Comparison of ENCODE assay signal across 13 cellular contexts in genomic region chr3:56775931-56776461, GRCh38. TPM values are rescaled to one million over a fixed set of nuclear protein-coding genes. Genes with fewer than 3 reads are reported as not detected.
A peak's percentile ranks its signal among the peaks of the same experiment; 100 is the strongest.
DNase-seq lines count a peak whose midpoint lies in the region; ATAC-seq, FAIRE-seq and TF ChIP-seq lines count a peak whose summit lies in the region.
"Had no signal": no experiment of that assay in that cellular context is flagged by ENCODE, and none has a peak within 500 bp of the region (broad histone marks: within the 10 kb centered on the region; RNA-seq: fewer than 3 reads in every experiment).

No MANE protein-coding gene starts in this region.

- TF ChIP-seq POLR2A in GM12878 (IDR thresholded peaks at IDR 0.05; ENCODE audit: low read depth, low read length), result no peak

- H3K9me3 Mint-ChIP-seq in activated CD4-positive, alpha-beta memory T cell treated with anti-CD3 and anti-CD28 coated beads for 36 hours, result no peaks in the 10 kb centered on the region

- FAIRE-seq in GM12878 (lab: Jason Lieb, UNC), result no peak

- WGBS in GM12878 (ENCODE audit: insufficient coverage, insufficient replicate concordance, low lambda C conversion rate, missing lambda C conversion rate), result 66% methylated on average over 8 of the region's 8 CpGs

- no peaks in the 10 kb centered on the region for H3K27me3 Mint-ChIP-seq in activated CD4-positive, alpha-beta memory T cell treated with anti-CD3 and anti-CD28 coated beads for 36 hours

- H3K27me3 ChIP-seq in GM12878 (replicated peaks in 1 of 2; ENCODE audit: control insufficient read depth in 2 of 2, insufficient read depth in 2 of 2, low read length in 1 of 2), result no peaks in the 10 kb centered on the region
- H3K27me3 ChIP-seq: cardiac muscle cell, gastrocnemius medialis, testis had no signal

- peaks cover 85% of the 10 kb centered on the region for H3K4me1 Mint-ChIP-seq in activated CD4-positive, alpha-beta memory T cell treated with anti-CD3 and anti-CD28 coated beads for 36 hours (ENCODE audit: low read depth)

- H3K79me2 ChIP-seq in GM12878 (ENCODE audit: control insufficient read depth, insufficient read depth, low read length), result peaks cover 33% of the 10 kb centered on the region

- 0 out of 2 replicates have a peak overlapping the region, but pooled peaks have one; percentile 6 for H3K9ac ChIP-seq in GM12878 (ENCODE audit: control insufficient read depth, insufficient read depth, low read length)

- H3K27ac Mint-ChIP-seq in activated CD4-positive, alpha-beta memory T cell treated with anti-CD3 and anti-CD28 coated beads for 36 hours, result no peak overlapping the region

- TF ChIP-seq CTCF in AG10803 (conservative IDR thresholded peaks at IDR 0.05; ENCODE audit: low read length), result no peak
- TF ChIP-seq CTCF in HEK293 (tag by site-specific recombination; IDR thresholded peaks at IDR 0.05), result no peak
- no peak for TF ChIP-seq CTCF in GM12878 (IDR thresholded peaks at IDR 0.05 in 2 of 3, conservative IDR thresholded peaks at IDR 0.05 in 1 of 3; ENCODE audit: control insufficient read depth in 2 of 3, extremely low read depth in 1 of 3, insufficient read depth in 1 of 3, low read depth in 3 of 3, low read length in 3 of 3)
- TF ChIP-seq CTCF in mucosa of descending colon (IDR thresholded peaks at IDR 0.05), result no peak

- DNase-seq in AG10803 (ENCODE audit: low read depth) (peak; percentile 37), GM12878 (ENCODE audit: low read depth, low spot score) (no peak), mucosa of descending colon (no peak), Kasumi-1 (lab: John Stamatoyannopoulos, UW) (no peak), AML-193 (lab: John Stamatoyannopoulos, UW) (no peak)
- no peak for DNase-seq in activated effector memory CD4-positive, alpha-beta T cell treated with anti-CD3 and anti-CD28 coated beads, Interleukin-2, amount 50 U/mL, for 16 hours
- DNase-seq in activated CD4-positive, alpha-beta memory T cell treated with anti-CD3 and anti-CD28 coated beads for 36 hours, result no peak
- DNase-seq: activated CD4-positive, alpha-beta T cell treated with anti-CD3 and anti-CD28 coated beads, Interleukin-2, amount 50 U/mL, for 1 hour; gastrocnemius medialis; OCI-M1; testis had no signal

- H3K27ac ChIP-seq in HEK293 (ENCODE audit: extremely low read depth, low read depth, low read length), result no peak overlapping the region
- H3K27ac ChIP-seq in GM12878 (ENCODE audit: control insufficient read depth, insufficient read depth), result no peak overlapping the region
- H3K27ac ChIP-seq: cardiac muscle cell, testis had no signal

- no peaks in the 10 kb centered on the region for H4K20me1 ChIP-seq in GM12878 (ENCODE audit: control insufficient read depth, insufficient read depth)

- SMC1A ChIA-PET in GM12878 (lab: Charles Lee; ENCODE audit: uncharacterized antibody, unreplicated experiment), result interaction anchor here (0.6 to 9.0 kb wide), 11 partner anchors 9 to 1708 kb away, joined by 3 to 93 read pairs (median 8); partner anchors contain the start of gene ARHGEF3

- H3K9me3 ChIP-seq in HEK293 (ENCODE audit: control insufficient read depth, insufficient read depth, low read depth, low read length), result no peaks in the 10 kb centered on the region
- H3K9me3 ChIP-seq in GM12878 (replicated peaks; ENCODE audit: control insufficient read depth, insufficient read depth, low read length), result no peaks in the 10 kb centered on the region
- H3K9me3 ChIP-seq in mucosa of descending colon, result no peaks in the 10 kb centered on the region
- H3K9me3 ChIP-seq: gastrocnemius medialis, testis had no signal

- H3K4me2 ChIP-seq in GM12878 (ENCODE audit: control insufficient read depth, insufficient read depth), result peak overlapping the region; percentile 38

- POLR2A ChIA-PET in HEK293 (lab: Yijun Ruan, JAX) (no interaction called here), GM12878 (lab: Charles Lee) (interaction anchor here (0.8 to 2.4 kb wide), 4 partner anchors 10 to 88 kb away, joined by 3 to 14 read pairs (median 6); no protein-coding TSS in a partner anchor)
- POLR2A ChIA-PET in activated CD4-positive, alpha-beta memory T cell treated with anti-CD3 and anti-CD28 coated beads for 36 hours (lab: Charles Lee), result no interaction called here

- CTCF ChIA-PET in HEK293 (lab: Yijun Ruan, JAX), result interaction anchor here (0.5 to 0.7 kb wide), 3 partner anchors 9 to 340 kb away, joined by 3 to 4 read pairs (median 4); no protein-coding TSS in a partner anchor
- CTCF ChIA-PET in GM12878 (lab: Yijun Ruan, JAX), result interaction anchor here (0.9 to 2.4 kb wide), 7 partner anchors 12 to 74 kb away, joined by 3 to 18 read pairs (median 5); no protein-coding TSS in a partner anchor
- CTCF ChIA-PET in activated CD4-positive, alpha-beta memory T cell treated with anti-CD3 and anti-CD28 coated beads for 36 hours (lab: Charles Lee), result interaction anchor here (1.1 to 2.0 kb wide), 3 partner anchors 12 to 219 kb away, joined by 3 to 10 read pairs (median 3); no protein-coding TSS in a partner anchor

- no peaks in the 10 kb centered on the region for H3K4me1 ChIP-seq in HEK293 (ENCODE audit: control insufficient read depth, insufficient read depth, low read length)
- peaks cover 30% of the 10 kb centered on the region for H3K4me1 ChIP-seq in GM12878 (ENCODE audit: control insufficient read depth, insufficient read depth, low read length)
- H3K4me1 ChIP-seq in mucosa of descending colon (ENCODE audit: low read depth), result no peaks in the 10 kb centered on the region

- TF ChIP-seq RAD21 in GM12878 (IDR thresholded peaks at IDR 0.05; ENCODE audit: insufficient read depth, low read depth, low read length), result no peak

- H3K4me3 ChIP-seq in AG10803 (ENCODE audit: low read length), result peak overlapping the region; percentile 21; the same call in 1 of the 2 replicates
- no peak overlapping the region for H3K4me3 ChIP-seq in HEK293 (ENCODE audit: low read depth, low read length)
- H3K4me3 ChIP-seq in GM12878, result no peak overlapping the region
- H3K4me3 ChIP-seq in mucosa of descending colon, result no peak overlapping the region
- H3K4me3 ChIP-seq: cardiac muscle cell, gastrocnemius medialis, testis had no signal

- intact Hi-C loops in GM12878 (cut with micrococcal nuclease; ENCODE audit: unreplicated experiment), result no loop called here
- intact Hi-C loops in mucosa of descending colon (cut with DNase I, micrococcal nuclease), result no loop called here
- intact Hi-C loops in activated CD4-positive, alpha-beta memory T cell treated with anti-CD3 and anti-CD28 coated beads for 36 hours (cut with micrococcal nuclease), result no loop called here

- ATAC-seq in GM12878, result no peak
- peak; percentile 11 for ATAC-seq in mucosa of descending colon

- no peak for TF ChIP-seq EP300 in GM12878 (IDR thresholded peaks at IDR 0.05; ENCODE audit: borderline replicate concordance in 1 of 2, control insufficient read depth in 1 of 2, low read depth in 2 of 2, low read length in 2 of 2)

- no peak overlapping the region for H2AFZ ChIP-seq in GM12878 (ENCODE audit: control insufficient read depth, low read depth, low read length)

- in situ Hi-C loops in GM12878 (cut with MboI), result no loop called here

- no peak overlapping the region for H3K4me3 Mint-ChIP-seq in activated CD4-positive, alpha-beta memory T cell treated with anti-CD3 and anti-CD28 coated beads for 36 hours

- peaks cover 23% of the 10 kb centered on the region for H3K36me3 Mint-ChIP-seq in activated CD4-positive, alpha-beta memory T cell treated with anti-CD3 and anti-CD28 coated beads for 36 hours

- BruUV-seq in GM12878 (replicated peaks; lab: Mats Ljungman, UMichigan), result no TSS peak

- peaks cover 0 to 12% of the 10 kb centered on the region in 2 experiments; a peak in 1 of 3 replicates for H3K36me3 ChIP-seq in HEK293 (ENCODE audit: control insufficient read depth in 2 of 2, insufficient read depth in 1 of 2, low read length in 2 of 2)
- H3K36me3 ChIP-seq in GM12878 (ENCODE audit: control insufficient read depth in 2 of 2, insufficient read depth in 2 of 2, low read length in 1 of 2), result peaks cover 4 to 15% of the 10 kb centered on the region in 2 experiments; a peak in 3 of 4 replicates
- no peaks in the 10 kb centered on the region for H3K36me3 ChIP-seq in mucosa of descending colon (ENCODE audit: low read depth)
- H3K36me3 ChIP-seq: cardiac muscle cell had no signal

- RAD21 ChIA-PET in GM12878 (lab: Charles Lee; ENCODE audit: unreplicated experiment), result interaction anchor here (1.2 to 15.5 kb wide), 5 partner anchors 12 to 91 kb away, joined by 3 to 245 read pairs (median 4); partner anchors contain the start of gene ARHGEF3

TF ChIP-seq in HEK293, 187 proteins besides CTCF, POLR2A, EP300 and RAD21:
- TF ChIP-seq GFI1B (tag by site-specific recombination; IDR thresholded peaks at IDR 0.05) (peak; percentile 81), ZNF843 (tag by site-specific recombination; IDR thresholded peaks at IDR 0.05) (no peak)

TF ChIP-seq in GM12878, 131 proteins besides CTCF, POLR2A, EP300 and RAD21 (continues in another document):
- no peak for TF ChIP-seq FOS (IDR thresholded peaks at IDR 0.05; ENCODE audit: borderline replicate concordance, extremely low read depth, insufficient read length)
- TF ChIP-seq POLR2AphosphoS2 (IDR thresholded peaks at IDR 0.05; ENCODE audit: low read depth, low read length), result no peak
- no peak for TF ChIP-seq NBN (IDR thresholded peaks at IDR 0.05)
- TF ChIP-seq TCF12 (IDR thresholded peaks at IDR 0.05; ENCODE audit: low read depth, low read length), result no peak
- TF ChIP-seq PML (IDR thresholded peaks at IDR 0.05; ENCODE audit: low read length), result no peak
- no peak for TF ChIP-seq EGR1 (IDR thresholded peaks at IDR 0.05; ENCODE audit: borderline replicate concordance in 1 of 2, low read depth in 2 of 2, low read length in 2 of 2)
- no peak for TF ChIP-seq YBX1 (IDR thresholded peaks at IDR 0.05)
- no peak for TF ChIP-seq DPF2 (IDR thresholded peaks at IDR 0.05)

RNA-seq across cellular contexts. Expression of gene ARHGEF3, which starts 25.8 kb away (rescaled TPM):
- total RNA-seq in GM12878 (2013; cell fraction: nucleolus; rRNA removed), result 48.9 and 50.4 TPM in 2 replicates
- total RNA-seq in GM12878 (2014; rRNA removed) (39.9 and 42.2 TPM in 2 replicates), GM12878 (2014; rRNA removed; fragmentation: Illumina TruSeq; extraction: Trizol) (59.3 and 61.0 TPM in 2 replicates), GM12878 (2021) (69.5 and 70.6 TPM in 2 replicates), mucosa of descending colon (10 to 100 TPM; 10.1 to 34.5 (median 15.5) TPM)
- 6.4 TPM for polyA plus RNA-seq in GM12878 (2011; ENCODE audit: low read depth)
- polyA plus RNA-seq in GM12878 (2011; rRNA removed) (49.8 and 53.2 TPM in 2 replicates), GM12878 (2014; fragmentation: Illumina TruSeq; extraction: Trizol) (78.7 and 82.6 TPM in 2 replicates), GM12878 (2014; fragmentation: Nextera tagmentation; extraction: Ambion mirVana) (10 to 100 TPM; 21.8 to 31.1 TPM), GM12878 (2014; rRNA removed) (45.2 and 45.4 TPM in 2 replicates), GM12878 (2016; fragmentation: Nextera tagmentation; extraction: Ambion mirVana) (10 to 100 TPM; 68.9 to 74.5 TPM)
- 51.8 and 54.6 TPM in 2 replicates for polyA plus RNA-seq in GM12878 (2011; cell fraction: cytosol; rRNA removed)
- 34.9 and 46.0 TPM in 2 replicates for polyA plus RNA-seq in GM12878 (2011; cell fraction: nucleus; rRNA removed)
- 7.9 and 9.1 TPM in 2 replicates for polyA plus RNA-seq in GM12878 (2012)
- 70.3 and 91.3 TPM in 2 replicates for polyA minus RNA-seq in GM12878 (2011; rRNA and poly(A)+ RNA removed)
- 25.4 and 31.2 TPM in 2 replicates for polyA minus RNA-seq in GM12878 (2011; cell fraction: cytosol; rRNA and poly(A)+ RNA removed)
- 20.1 and 37.3 TPM in 2 replicates for polyA minus RNA-seq in GM12878 (2011; cell fraction: nucleus; rRNA and poly(A)+ RNA removed)
- total RNA-seq in activated CD4-positive, alpha-beta memory T cell treated with anti-CD3 and anti-CD28 coated beads for 36 hours, result 10 to 100 TPM; 28.0 to 31.5 TPM
